In the genomic region with DNA sequence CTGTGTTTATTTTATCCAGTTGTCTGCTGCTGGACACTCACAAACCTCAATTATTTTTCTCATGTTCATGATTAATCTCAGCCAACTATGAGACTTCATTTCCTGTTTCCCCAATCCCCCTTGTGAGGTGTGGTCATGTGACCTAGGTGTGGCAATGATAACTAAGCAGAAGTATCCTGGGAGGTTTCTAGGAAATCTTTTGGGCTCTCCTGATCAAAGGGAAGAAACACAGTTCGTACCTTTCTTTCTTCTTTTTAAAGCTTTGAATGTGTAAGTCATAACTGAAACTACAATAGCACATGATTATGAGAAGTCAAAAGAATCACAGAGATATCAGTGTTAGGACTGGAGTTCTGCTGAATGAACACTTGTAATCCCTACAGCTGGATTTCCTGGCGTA, we compare ENCODE assay signal across 1 cellular context.
TF ChIP-seq lines count a peak whose summit lies in the region.

No MANE protein-coding gene starts in this region.

TF ChIP-seq in K562, 482 proteins besides CTCF, POLR2A, EP300 and RAD21:
- TF ChIP-seq, protein P1, sequence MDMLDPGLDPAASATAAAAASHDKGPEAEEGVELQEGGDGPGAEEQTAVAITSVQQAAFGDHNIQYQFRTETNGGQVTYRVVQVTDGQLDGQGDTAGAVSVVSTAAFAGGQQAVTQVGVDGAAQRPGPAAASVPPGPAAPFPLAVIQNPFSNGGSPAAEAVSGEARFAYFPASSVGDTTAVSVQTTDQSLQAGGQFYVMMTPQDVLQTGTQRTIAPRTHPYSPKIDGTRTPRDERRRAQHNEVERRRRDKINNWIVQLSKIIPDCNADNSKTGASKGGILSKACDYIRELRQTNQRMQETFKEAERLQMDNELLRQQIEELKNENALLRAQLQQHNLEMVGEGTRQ (CRISPR knock-in tag; IDR thresholded peaks at IDR 0.05), result peak; percentile 67
- TF ChIP-seq SLC30A9 (CRISPR knock-in tag; IDR thresholded peaks at IDR 0.05) (no peak), TCF7 (IDR thresholded peaks at IDR 0.05; ENCODE audit: borderline replicate concordance) (no peak), TOE1 (IDR thresholded peaks at IDR 0.05; ENCODE audit: borderline replicate concordance) (peak; percentile 85; the same call in 1 of the 2 replicates), TOE1 (CRISPR knock-in tag; IDR thresholded peaks at IDR 0.05; ENCODE audit: borderline replicate concordance, low read depth) (no peak), NCOA6 (IDR thresholded peaks at IDR 0.05) (no peak), NONO (IDR thresholded peaks at IDR 0.05; ENCODE audit: low read depth in 2 of 2, low read length in 1 of 2) (no peak), RAD51 (IDR thresholded peaks at IDR 0.05; ENCODE audit: borderline replicate concordance, low read depth) (peak; percentile 81), YBX1 (IDR thresholded peaks at IDR 0.05) (no peak), ELF4 (CRISPR knock-in tag; IDR thresholded peaks at IDR 0.05) (no peak), MTA3 (IDR thresholded peaks at IDR 0.05; ENCODE audit: borderline replicate concordance) (no peak)
- TF ChIP-seq, protein P2, sequence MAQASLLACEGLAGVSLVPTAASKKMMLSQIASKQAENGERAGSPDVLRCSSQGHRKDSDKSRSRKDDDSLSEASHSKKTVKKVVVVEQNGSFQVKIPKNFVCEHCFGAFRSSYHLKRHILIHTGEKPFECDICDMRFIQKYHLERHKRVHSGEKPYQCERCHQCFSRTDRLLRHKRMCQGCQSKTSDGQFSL (CRISPR knock-in tag; IDR thresholded peaks at IDR 0.05), result no peak
- TF ChIP-seq, protein P2 (tag; IDR thresholded peaks at IDR 0.05), result no peak
- TF ChIP-seq, protein P3, sequence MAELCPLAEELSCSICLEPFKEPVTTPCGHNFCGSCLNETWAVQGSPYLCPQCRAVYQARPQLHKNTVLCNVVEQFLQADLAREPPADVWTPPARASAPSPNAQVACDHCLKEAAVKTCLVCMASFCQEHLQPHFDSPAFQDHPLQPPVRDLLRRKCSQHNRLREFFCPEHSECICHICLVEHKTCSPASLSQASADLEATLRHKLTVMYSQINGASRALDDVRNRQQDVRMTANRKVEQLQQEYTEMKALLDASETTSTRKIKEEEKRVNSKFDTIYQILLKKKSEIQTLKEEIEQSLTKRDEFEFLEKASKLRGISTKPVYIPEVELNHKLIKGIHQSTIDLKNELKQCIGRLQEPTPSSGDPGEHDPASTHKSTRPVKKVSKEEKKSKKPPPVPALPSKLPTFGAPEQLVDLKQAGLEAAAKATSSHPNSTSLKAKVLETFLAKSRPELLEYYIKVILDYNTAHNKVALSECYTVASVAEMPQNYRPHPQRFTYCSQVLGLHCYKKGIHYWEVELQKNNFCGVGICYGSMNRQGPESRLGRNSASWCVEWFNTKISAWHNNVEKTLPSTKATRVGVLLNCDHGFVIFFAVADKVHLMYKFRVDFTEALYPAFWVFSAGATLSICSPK (IDR thresholded peaks at IDR 0.05; ENCODE audit: borderline replicate concordance), result no peak
- TF ChIP-seq, protein P4, sequence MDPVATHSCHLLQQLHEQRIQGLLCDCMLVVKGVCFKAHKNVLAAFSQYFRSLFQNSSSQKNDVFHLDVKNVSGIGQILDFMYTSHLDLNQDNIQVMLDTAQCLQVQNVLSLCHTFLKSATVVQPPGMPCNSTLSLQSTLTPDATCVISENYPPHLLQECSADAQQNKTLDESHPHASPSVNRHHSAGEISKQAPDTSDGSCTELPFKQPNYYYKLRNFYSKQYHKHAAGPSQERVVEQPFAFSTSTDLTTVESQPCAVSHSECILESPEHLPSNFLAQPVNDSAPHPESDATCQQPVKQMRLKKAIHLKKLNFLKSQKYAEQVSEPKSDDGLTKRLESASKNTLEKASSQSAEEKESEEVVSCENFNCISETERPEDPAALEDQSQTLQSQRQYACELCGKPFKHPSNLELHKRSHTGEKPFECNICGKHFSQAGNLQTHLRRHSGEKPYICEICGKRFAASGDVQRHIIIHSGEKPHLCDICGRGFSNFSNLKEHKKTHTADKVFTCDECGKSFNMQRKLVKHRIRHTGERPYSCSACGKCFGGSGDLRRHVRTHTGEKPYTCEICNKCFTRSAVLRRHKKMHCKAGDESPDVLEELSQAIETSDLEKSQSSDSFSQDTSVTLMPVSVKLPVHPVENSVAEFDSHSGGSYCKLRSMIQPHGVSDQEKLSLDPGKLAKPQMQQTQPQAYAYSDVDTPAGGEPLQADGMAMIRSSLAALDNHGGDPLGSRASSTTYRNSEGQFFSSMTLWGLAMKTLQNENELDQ (CRISPR knock-in tag; IDR thresholded peaks at IDR 0.05; ENCODE audit: borderline replicate concordance), result no peak
- TF ChIP-seq, protein P5, sequence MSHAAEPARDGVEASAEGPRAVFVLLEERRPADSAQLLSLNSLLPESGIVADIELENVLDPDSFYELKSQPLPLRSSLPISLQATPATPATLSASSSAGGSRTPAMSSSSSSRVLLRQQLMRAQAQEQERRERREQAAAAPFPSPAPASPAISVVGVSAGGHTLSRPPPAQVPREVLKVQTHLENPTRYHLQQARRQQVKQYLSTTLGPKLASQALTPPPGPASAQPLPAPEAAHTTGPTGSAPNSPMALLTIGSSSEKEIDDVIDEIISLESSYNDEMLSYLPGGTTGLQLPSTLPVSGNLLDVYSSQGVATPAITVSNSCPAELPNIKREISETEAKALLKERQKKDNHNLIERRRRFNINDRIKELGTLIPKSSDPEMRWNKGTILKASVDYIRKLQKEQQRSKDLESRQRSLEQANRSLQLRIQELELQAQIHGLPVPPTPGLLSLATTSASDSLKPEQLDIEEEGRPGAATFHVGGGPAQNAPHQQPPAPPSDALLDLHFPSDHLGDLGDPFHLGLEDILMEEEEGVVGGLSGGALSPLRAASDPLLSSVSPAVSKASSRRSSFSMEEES (CRISPR knock-in tag; IDR thresholded peaks at IDR 0.05), result peak; percentile 90
- TF ChIP-seq, protein P6, sequence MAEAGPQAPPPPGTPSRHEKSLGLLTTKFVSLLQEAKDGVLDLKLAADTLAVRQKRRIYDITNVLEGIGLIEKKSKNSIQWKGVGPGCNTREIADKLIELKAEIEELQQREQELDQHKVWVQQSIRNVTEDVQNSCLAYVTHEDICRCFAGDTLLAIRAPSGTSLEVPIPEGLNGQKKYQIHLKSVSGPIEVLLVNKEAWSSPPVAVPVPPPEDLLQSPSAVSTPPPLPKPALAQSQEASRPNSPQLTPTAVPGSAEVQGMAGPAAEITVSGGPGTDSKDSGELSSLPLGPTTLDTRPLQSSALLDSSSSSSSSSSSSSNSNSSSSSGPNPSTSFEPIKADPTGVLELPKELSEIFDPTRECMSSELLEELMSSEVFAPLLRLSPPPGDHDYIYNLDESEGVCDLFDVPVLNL (CRISPR knock-in tag; IDR thresholded peaks at IDR 0.05; ENCODE audit: low read depth), result no peak
